ENCODE assay signal across 15 cellular contexts in the genomic region with DNA sequence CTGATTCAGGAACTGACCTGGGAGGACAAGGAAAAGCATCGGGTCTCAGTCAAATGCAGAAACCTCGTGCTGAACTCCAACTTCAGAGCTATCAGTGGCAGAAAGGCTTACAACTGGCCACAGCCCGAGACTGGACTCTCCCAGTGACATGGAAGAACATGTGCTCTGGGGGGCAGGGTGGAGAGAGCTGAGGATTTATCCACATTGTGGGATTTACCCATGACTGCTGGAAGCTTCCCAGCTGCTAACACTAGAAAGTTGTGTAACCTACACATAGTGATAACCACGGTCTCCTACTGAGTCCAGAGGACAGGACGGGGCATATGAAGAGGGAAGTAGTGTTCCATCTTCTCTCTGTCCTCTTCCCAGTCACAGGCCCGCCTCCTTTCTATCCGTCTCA.
DNase-seq lines count a peak whose midpoint lies in the region; ATAC-seq and TF ChIP-seq lines count a peak whose summit lies in the region.
"Had no signal": no experiment of that assay in that cellular context is flagged by ENCODE, and none has a peak within 500 bp of the region (broad histone marks: within the 10 kb centered on the region; RNA-seq: fewer than 3 reads in every experiment).

No MANE protein-coding gene starts in this region.

- no peak overlapping the region for H3K4me3 Mint-ChIP-seq in brain
- H3K4me3 Mint-ChIP-seq in activated naive CD4-positive, alpha-beta T cell treated with anti-CD3 and anti-CD28 coated beads, Interleukin-2, amount 10 ng/mL, durations not matched to agents 7 days and 5 days, result no peak overlapping the region
- H3K4me3 Mint-ChIP-seq: activated T-cell treated with anti-CD3 and anti-CD28 coated beads, Interleukin-2, amount 50 U/mL, for 72 hours had no signal

- H3K4me1 ChIP-seq in hepatocyte (ENCODE audit: insufficient read depth) (peaks cover 17% of the 10 kb centered on the region), psoas muscle (peaks cover 9% of the 10 kb centered on the region)

- H3K9me2 ChIP-seq in hepatocyte (replicated peaks; ENCODE audit: insufficient read depth), result no peaks in the 10 kb centered on the region

- no peak overlapping the region for H3K4me3 ChIP-seq in hepatocyte
- H3K4me3 ChIP-seq in psoas muscle, result no peak overlapping the region
- H3K4me3 ChIP-seq: suprapubic skin had no signal

- H3K36me3 Mint-ChIP-seq in brain, result no peaks in the 10 kb centered on the region
- H3K36me3 Mint-ChIP-seq in activated naive CD4-positive, alpha-beta T cell treated with anti-CD3 and anti-CD28 coated beads, Interleukin-2, amount 10 ng/mL, durations not matched to agents 7 days and 5 days, result no peaks in the 10 kb centered on the region

- in situ Hi-C loops in ACHN (cut with HindIII; ENCODE audit: low pct_ligation_motif_present, low pct_unique_long_range_greater_than_20kb, low sequenced_read_pairs), result no loop called here

- 46% methylated on average over 7 of the region's 7 CpGs for WGBS in hepatocyte (ENCODE audit: low lambda C conversion rate, missing lambda C conversion rate)
- 17 to 27% (median 18%) methylated on average over 7 of the region's 7 CpGs for WGBS in psoas muscle, 3 donors

- H3K27me3 Mint-ChIP-seq in brain, result peaks cover 9% of the 10 kb centered on the region
- peaks cover 11% of the 10 kb centered on the region for H3K27me3 Mint-ChIP-seq in activated naive CD4-positive, alpha-beta T cell treated with anti-CD3 and anti-CD28 coated beads, Interleukin-2, amount 10 ng/mL, durations not matched to agents 7 days and 5 days

- H3K27me3 ChIP-seq in hepatocyte (no peaks in the 10 kb centered on the region), psoas muscle (ENCODE audit: insufficient read depth in 3 of 3, low read length in 2 of 3) (peaks cover 0 to 2% (median 0%) of the 10 kb centered on the region in 3 donors)
- H3K27me3 ChIP-seq: suprapubic skin had no signal

- ATAC-seq in psoas muscle, result peak; percentile 15 to 46 (median 29)
- ATAC-seq in GM21381 (IDR thresholded peaks at IDR 0.05; ENCODE audit: unreplicated experiment), result no peak
- ATAC-seq: activated T-cell treated with anti-CD3 and anti-CD28 coated beads, Interleukin-2, amount 50 U/mL, for 72 hours; PC-3 had no signal

- peaks cover 48% of the 10 kb centered on the region for H3K4me1 Mint-ChIP-seq in brain
- H3K4me1 Mint-ChIP-seq in activated naive CD4-positive, alpha-beta T cell treated with anti-CD3 and anti-CD28 coated beads, Interleukin-2, amount 10 ng/mL, durations not matched to agents 7 days and 5 days, result no peaks in the 10 kb centered on the region

- H2AFZ ChIP-seq in hepatocyte, result no peak overlapping the region

- H3K79me2 ChIP-seq in hepatocyte, result no peaks in the 10 kb centered on the region

- H3K36me3 ChIP-seq in hepatocyte (replicated peaks; ENCODE audit: insufficient read depth, low read depth) (no peaks in the 10 kb centered on the region), psoas muscle (ENCODE audit: insufficient read depth in 1 of 2, low read depth in 1 of 2) (no peaks in the 10 kb centered on the region)
- H3K36me3 ChIP-seq: brain microvascular endothelial cell, suprapubic skin had no signal

- H3K9me3 ChIP-seq in hepatocyte (ENCODE audit: low read depth), result no peaks in the 10 kb centered on the region
- H3K9me3 ChIP-seq in psoas muscle, result no peaks in the 10 kb centered on the region
- H3K9me3 ChIP-seq: suprapubic skin had no signal

- intact Hi-C loops in psoas muscle (cut with DNase I), result no loop called here

- DNase-seq in AG09319 (ENCODE audit: extremely low read depth, low read depth), result peak; percentile 56
- DNase-seq in hepatocyte (ENCODE audit: low spot score), result peak; percentile 67
- no peak for DNase-seq in psoas muscle
- no peak for DNase-seq in NCI-H1048 (lab: John Stamatoyannopoulos, UW)
- no peak for DNase-seq in ACHN
- no peak for DNase-seq in activated naive CD4-positive, alpha-beta T cell treated with anti-CD3 and anti-CD28 coated beads, Interleukin-2, amount 10 ng/mL, durations not matched to agents 7 days and 5 days
- DNase-seq: activated CD4-positive, alpha-beta T cell treated with anti-CD3 and anti-CD28 coated beads for 4 hours; activated T-cell treated with anti-CD3 and anti-CD28 coated beads, Interleukin-2, amount 50 U/mL, for 72 hours; brain microvascular endothelial cell; NCI-H1105; NCI-H510A; PC-3 had no signal

- TF ChIP-seq CTCF in AG09319 (IDR thresholded peaks at IDR 0.05; ENCODE audit: low read depth, low read length) (no peak), brain (conservative IDR thresholded peaks at IDR 0.05) (no peak), hepatocyte (IDR thresholded peaks at IDR 0.05; ENCODE audit: poor library complexity) (no peak), psoas muscle (IDR thresholded peaks at IDR 0.05) (no peak)

- H3K27ac ChIP-seq in hepatocyte (peak overlapping the region; percentile 53), psoas muscle (no peak overlapping the region)
- H3K27ac ChIP-seq: brain microvascular endothelial cell, suprapubic skin had no signal

- CTCF ChIA-PET in activated naive CD4-positive, alpha-beta T cell treated with anti-CD3 and anti-CD28 coated beads, Interleukin-2, amount 10 ng/mL, durations not matched to agents 7 days and 5 days (lab: Charles Lee), result interaction anchor here (0.6 kb wide), 1 partner anchor 94 kb away, joined by 3 read pairs; no protein-coding TSS in a partner anchor

- H4K20me1 ChIP-seq in hepatocyte (ENCODE audit: insufficient read depth, poor library complexity, severe bottlenecking), result no peaks in the 10 kb centered on the region

- peak overlapping the region in 4 of 5 experiments; percentile 15 to 93 (median 90) for H3K27ac Mint-ChIP-seq in brain
- no peak overlapping the region for H3K27ac Mint-ChIP-seq in activated naive CD4-positive, alpha-beta T cell treated with anti-CD3 and anti-CD28 coated beads, Interleukin-2, amount 10 ng/mL, durations not matched to agents 7 days and 5 days
- H3K27ac Mint-ChIP-seq: activated T-cell treated with anti-CD3 and anti-CD28 coated beads, Interleukin-2, amount 50 U/mL, for 72 hours had no signal

- H3K4me2 ChIP-seq in hepatocyte, result no peak overlapping the region

- H3K9me3 Mint-ChIP-seq in brain, result peaks cover 0 to 4% (median 0%) of the 10 kb centered on the region in 5 experiments
- H3K9me3 Mint-ChIP-seq in activated naive CD4-positive, alpha-beta T cell treated with anti-CD3 and anti-CD28 coated beads, Interleukin-2, amount 10 ng/mL, durations not matched to agents 7 days and 5 days, result no peaks in the 10 kb centered on the region
- H3K9me3 Mint-ChIP-seq: activated T-cell treated with anti-CD3 and anti-CD28 coated beads, Interleukin-2, amount 50 U/mL, for 72 hours had no signal

Comparison
In these comparisons a context has a peak if more than half of its experiments do, and no peak if none do; other contexts are left out.
1. DNase-seq: peak in AG09319 (single experiment) and hepatocyte (single experiment); none in psoas muscle (0 of 2), NCI-H1048 (single experiment), ACHN (single experiment) and activated naive CD4-positive, alpha-beta T cell treated with anti-CD3 and anti-CD28 coated beads, Interleukin-2, amount 10 ng/mL, durations not matched to agents 7 days and 5 days (single experiment).